ENCODE assay signal across 8 cellular contexts in the genomic region with DNA sequence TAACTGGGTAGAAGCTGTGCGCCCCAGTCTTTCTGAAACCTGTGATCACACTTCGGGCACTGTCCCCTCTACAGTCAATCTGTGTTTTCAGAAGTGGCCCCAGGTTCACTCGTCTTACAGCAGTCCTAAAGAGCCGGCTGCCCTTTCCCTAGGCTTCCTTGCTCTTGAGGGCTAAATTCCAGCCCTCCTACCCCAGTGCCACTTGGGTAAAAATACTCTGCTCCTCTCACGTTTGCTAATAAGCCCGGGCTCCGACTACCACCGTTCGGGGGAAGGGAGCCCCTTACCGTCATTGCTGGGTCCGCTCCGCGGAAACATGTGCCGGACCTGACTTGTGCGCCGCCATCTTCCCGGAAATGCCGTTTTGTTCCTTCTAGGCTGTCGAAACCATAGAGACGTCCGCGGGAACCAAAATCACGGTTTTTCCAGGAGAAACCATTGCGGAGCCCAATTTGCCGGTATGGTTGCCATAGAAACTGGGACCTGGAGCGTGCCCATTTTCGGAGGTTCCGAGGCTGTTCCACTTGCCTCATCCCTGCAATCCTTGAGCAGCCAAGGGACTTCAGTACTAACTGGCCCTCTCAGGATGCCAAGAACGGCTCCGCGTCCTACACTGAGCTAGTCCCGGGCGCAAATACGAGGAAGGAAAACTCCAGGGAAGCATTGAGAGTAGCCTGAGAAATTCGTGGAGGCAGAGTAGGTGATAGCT. TPM values are rescaled to one million over a fixed set of nuclear protein-coding genes. Genes with fewer than 3 reads are reported as not detected.
DNase-seq lines count a peak whose midpoint lies in the region; TF ChIP-seq lines count a peak whose summit lies in the region.

Gene GPATCH4 (minus strand): TSS at position 358 of the 709 bp plus-strand sequence.

- H3K4me3 ChIP-seq in HUES64 (ENCODE audit: low read length) (peak within 1 kb of the TSS; percentile 96), OCI-LY1 (ENCODE audit: low read depth, low read length, poor library complexity, severe bottlenecking) (peak within 1 kb of the TSS; percentile 73)

- H3K27me3 ChIP-seq in HUES64 (ENCODE audit: insufficient read depth, low read length): no peaks in the 10 kb centered on the region
- no peaks in the 10 kb centered on the region for H3K27me3 ChIP-seq in OCI-LY1 (ENCODE audit: insufficient read depth, low read length)

- H3K9me2 ChIP-seq in OCI-LY1 (ENCODE audit: low read depth, low read length): no peaks in the 10 kb centered on the region

- H3K9ac ChIP-seq in HUES64 (ENCODE audit: low read depth, low read length) (peak within 1 kb of the TSS; percentile 94), OCI-LY1 (ENCODE audit: low read length) (peak within 1 kb of the TSS; percentile 83)

- 1% methylated on average over 35 of the region's 35 CpGs for WGBS in HUES64

- no peak for TF ChIP-seq CTCF in OCI-LY1 (IDR thresholded peaks at IDR 0.05; ENCODE audit: low read length)

- no peaks in the 10 kb centered on the region for H3F3A ChIP-seq in OCI-LY1 (ENCODE audit: insufficient read depth, low read length)

- H2AFZ ChIP-seq in OCI-LY1 (ENCODE audit: low read length): peak within 1 kb of the TSS; percentile 83

- H3K9me3 ChIP-seq in HUES64 (ENCODE audit: insufficient read depth, low read depth, low read length) (no peaks in the 10 kb centered on the region), OCI-LY1 (ENCODE audit: low read length) (no peaks in the 10 kb centered on the region)

- H3K4me2 ChIP-seq in OCI-LY1 (ENCODE audit: low read length): peak within 1 kb of the TSS; percentile 93

- H3K4me1 ChIP-seq in HUES64 (ENCODE audit: insufficient read depth, low read length) (0 out of 2 replicates have a peak, but pooled peaks cover 3% of the 10 kb centered on the region), OCI-LY1 (ENCODE audit: insufficient read depth, low read length, severe bottlenecking) (peaks cover 27% of the 10 kb centered on the region)

- H3K27ac ChIP-seq in HUES64 (ENCODE audit: low read depth, low read length) (peak within 1 kb of the TSS; percentile 83), OCI-LY1 (ENCODE audit: low read depth, low read length, poor library complexity, severe bottlenecking) (peak within 1 kb of the TSS; percentile 72)

- no peaks in the 10 kb centered on the region for H4K20me1 ChIP-seq in OCI-LY1 (ENCODE audit: insufficient read depth, low read length)

- DNase-seq in activated gamma-delta T cell treated with Interleukin-2 at 50 U/mL for 16 hours: peak; percentile 66
- DNase-seq in activated gamma-delta T cell (lab: John Stamatoyannopoulos, UW): no peak
- peak; percentile 87 for DNase-seq in activated CD8-positive, alpha-beta memory T cell treated with anti-CD3 and anti-CD28 coated beads, Interleukin-2, amount 50 U/mL, for 48 hours
- DNase-seq in epidermal melanocyte (ENCODE audit: insufficient read length, low spot score): peak; percentile 89
- DNase-seq in middle frontal gyrus (ENCODE audit: extremely low spot score, low spot score): peak; percentile 88
- peak; percentile 53 to 64 for DNase-seq in stimulated activated CD8-positive, alpha-beta memory T cell treated with anti-CD3 and anti-CD28 coated beads, Interleukin-2, amount 100 ng/mL, for 1 hour (ENCODE audit: low read depth in 2 of 2)

- no peaks in the 10 kb centered on the region for H3K79me2 ChIP-seq in OCI-LY1 (ENCODE audit: insufficient read depth, low read length)

- peaks cover 40% of the 10 kb centered on the region for H3K36me3 ChIP-seq in HUES64 (ENCODE audit: insufficient read depth, low read length)
- H3K36me3 ChIP-seq in OCI-LY1 (ENCODE audit: insufficient read depth, low read length): peaks cover 32% of the 10 kb centered on the region

RNA-seq across cellular contexts. Expression of gene GPATCH4, which starts in this region (rescaled TPM):
- polyA plus RNA-seq in HUES64 (2013, experiment 1 of 2): 49.9 TPM
- polyA plus RNA-seq in HUES64 (2013, experiment 2 of 2): 44.9 TPM
